10 cellular contexts compared by ENCODE assay signal in the genomic region with DNA sequence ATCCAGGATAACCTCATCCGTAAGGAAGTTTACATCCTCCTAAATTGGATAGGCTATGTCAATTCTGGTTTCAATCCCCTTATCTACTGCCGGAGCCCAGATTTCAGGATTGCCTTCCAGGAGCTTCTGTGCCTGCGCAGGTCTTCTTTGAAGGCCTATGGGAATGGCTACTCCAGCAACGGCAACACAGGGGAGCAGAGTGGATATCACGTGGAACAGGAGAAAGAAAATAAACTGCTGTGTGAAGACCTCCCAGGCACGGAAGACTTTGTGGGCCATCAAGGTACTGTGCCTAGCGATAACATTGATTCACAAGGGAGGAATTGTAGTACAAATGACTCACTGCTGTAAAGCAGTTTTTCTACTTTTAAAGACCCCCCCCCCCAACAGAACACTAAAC. TPM values are rescaled to one million over a fixed set of nuclear protein-coding genes. Genes with fewer than 3 reads are reported as not detected.
DNase-seq lines count a peak whose midpoint lies in the region; ATAC-seq and TF ChIP-seq lines count a peak whose summit lies in the region.
"Had no signal": no experiment of that assay in that cellular context is flagged by ENCODE, and none has a peak within 500 bp of the region (broad histone marks: within the 10 kb centered on the region; RNA-seq: fewer than 3 reads in every experiment).

No MANE protein-coding gene starts in this region.

- no peaks in the 10 kb centered on the region for H3K36me3 Mint-ChIP-seq in activated CD4-positive, alpha-beta T cell treated with anti-CD3 and anti-CD28 coated beads, Interleukin-2, amount 10 ng/mL, durations not matched to agents 7 days and 5 days (ENCODE audit: low read depth)
- H3K36me3 Mint-ChIP-seq in activated CD4-positive, alpha-beta memory T cell treated with anti-CD3 and anti-CD28 coated beads, Interleukin-2, amount 10 ng/mL, durations not matched to agents 7 days and 5 days (ENCODE audit: low read depth) = peaks cover 17% of the 10 kb centered on the region

- H3K36me3 ChIP-seq in left lung = no peaks in the 10 kb centered on the region
- H3K36me3 ChIP-seq in stomach smooth muscle (ENCODE audit: control insufficient read depth in 2 of 2, insufficient read depth in 2 of 2, low read length in 2 of 2) = no peaks in the 10 kb centered on the region
- no peaks in the 10 kb centered on the region for H3K36me3 ChIP-seq in SJCRH30

- CTCF ChIA-PET in activated CD4-positive, alpha-beta T cell treated with anti-CD3 and anti-CD28 coated beads, Interleukin-2, amount 10 ng/mL, durations not matched to agents 7 days and 5 days (lab: Charles Lee) = interaction anchor here (2.2 kb wide), 1 partner anchor 19 kb away, joined by 8 read pairs; no protein-coding TSS in a partner anchor
- CTCF ChIA-PET in activated CD4-positive, alpha-beta memory T cell treated with anti-CD3 and anti-CD28 coated beads, Interleukin-2, amount 10 ng/mL, durations not matched to agents 7 days and 5 days (lab: Charles Lee) = interaction anchor here (0.6 to 2.2 kb wide), 6 partner anchors 17 to 207 kb away, joined by 3 to 11 read pairs (median 4); no protein-coding TSS in a partner anchor

- DNase-seq in activated CD4-positive, alpha-beta T cell treated with anti-CD3 and anti-CD28 coated beads, Interleukin-2, amount 10 ng/mL, durations not matched to agents 7 days and 5 days = no peak
- no peak for DNase-seq in activated CD4-positive, alpha-beta T cell treated with anti-CD3 and anti-CD28 coated beads for 4 hours
- no peak for DNase-seq in activated CD4-positive, alpha-beta memory T cell treated with anti-CD3 and anti-CD28 coated beads, Interleukin-2, amount 10 ng/mL, durations not matched to agents 7 days and 5 days
- DNase-seq in left lung (no peak), NCI-H2196 treated with DMSO at 0.1 percent for 48 hours (lab: John Stamatoyannopoulos, UW; ENCODE audit: unreplicated experiment) (no peak), SJCRH30 (no peak)
- DNase-seq: activated CD4-positive, alpha-beta T cell treated with anti-CD3 and anti-CD28 coated beads, Interleukin-2, amount 50 U/mL, for 48 hours; NCI-H2171 had no signal

- peak overlapping the region; percentile 60 to 63 for H3K4me3 ChIP-seq in left lung
- H3K4me3 ChIP-seq in stomach smooth muscle (ENCODE audit: low read length in 2 of 2) = peak overlapping the region; percentile 92 to 95
- no peak overlapping the region for H3K4me3 ChIP-seq in SJCRH30

- no peaks in the 10 kb centered on the region for H3K9me3 Mint-ChIP-seq in activated CD4-positive, alpha-beta T cell treated with anti-CD3 and anti-CD28 coated beads, Interleukin-2, amount 10 ng/mL, durations not matched to agents 7 days and 5 days
- no peaks in the 10 kb centered on the region for H3K9me3 Mint-ChIP-seq in activated CD4-positive, alpha-beta memory T cell treated with anti-CD3 and anti-CD28 coated beads, Interleukin-2, amount 10 ng/mL, durations not matched to agents 7 days and 5 days

- peak overlapping the region; percentile 24 for H3K4me3 Mint-ChIP-seq in activated CD4-positive, alpha-beta T cell treated with anti-CD3 and anti-CD28 coated beads, Interleukin-2, amount 10 ng/mL, durations not matched to agents 7 days and 5 days
- peak overlapping the region; percentile 78 for H3K4me3 Mint-ChIP-seq in activated CD4-positive, alpha-beta memory T cell treated with anti-CD3 and anti-CD28 coated beads, Interleukin-2, amount 10 ng/mL, durations not matched to agents 7 days and 5 days

- H3K9ac ChIP-seq in stomach smooth muscle (ENCODE audit: low read length in 2 of 2) = peak overlapping the region; percentile 29 to 54

- TF ChIP-seq CTCF in left lung (IDR thresholded peaks at IDR 0.05) = no peak

- H3K4me1 Mint-ChIP-seq in activated CD4-positive, alpha-beta T cell treated with anti-CD3 and anti-CD28 coated beads, Interleukin-2, amount 10 ng/mL, durations not matched to agents 7 days and 5 days = peaks cover 29% of the 10 kb centered on the region
- H3K4me1 Mint-ChIP-seq in activated CD4-positive, alpha-beta memory T cell treated with anti-CD3 and anti-CD28 coated beads, Interleukin-2, amount 10 ng/mL, durations not matched to agents 7 days and 5 days = peaks cover 70% of the 10 kb centered on the region

- peak overlapping the region; percentile 86 to 98 for H3K27ac ChIP-seq in left lung
- peak overlapping the region; percentile 91 for H3K27ac ChIP-seq in stomach smooth muscle (ENCODE audit: low read length)
- no peak overlapping the region for H3K27ac ChIP-seq in SJCRH30

- H3K27me3 Mint-ChIP-seq in activated CD4-positive, alpha-beta T cell treated with anti-CD3 and anti-CD28 coated beads, Interleukin-2, amount 10 ng/mL, durations not matched to agents 7 days and 5 days = peaks cover 52% of the 10 kb centered on the region
- H3K27me3 Mint-ChIP-seq in activated CD4-positive, alpha-beta memory T cell treated with anti-CD3 and anti-CD28 coated beads, Interleukin-2, amount 10 ng/mL, durations not matched to agents 7 days and 5 days = peaks cover 32% of the 10 kb centered on the region

- H3K9me3 ChIP-seq in left lung (no peaks in the 10 kb centered on the region), stomach smooth muscle (ENCODE audit: control insufficient read depth in 2 of 2, low read length in 2 of 2) (no peaks in the 10 kb centered on the region), SJCRH30 (replicated peaks) (0 out of 2 replicates have a peak, but pooled peaks cover 4% of the 10 kb centered on the region)

- no peaks in the 10 kb centered on the region for H3K27me3 ChIP-seq in left lung
- no peaks in the 10 kb centered on the region for H3K27me3 ChIP-seq in stomach smooth muscle (ENCODE audit: control insufficient read depth in 1 of 2, insufficient read depth in 2 of 2, low read length in 2 of 2)
- H3K27me3 ChIP-seq in SJCRH30 = peaks cover 3% of the 10 kb centered on the region

- POLR2A ChIA-PET in activated CD4-positive, alpha-beta T cell treated with anti-CD3 and anti-CD28 coated beads, Interleukin-2, amount 10 ng/mL, durations not matched to agents 7 days and 5 days (lab: Charles Lee) = no interaction called here
- POLR2A ChIA-PET in activated CD4-positive, alpha-beta memory T cell treated with anti-CD3 and anti-CD28 coated beads, Interleukin-2, amount 10 ng/mL, durations not matched to agents 7 days and 5 days (lab: Charles Lee) = interaction anchor here (0.7 to 3.7 kb wide), 6 partner anchors 10 to 132 kb away, joined by 3 to 58 read pairs (median 4); no protein-coding TSS in a partner anchor

- H3K4me1 ChIP-seq in left lung (peaks cover 10 to 89% of the 10 kb centered on the region in 2 donors), stomach smooth muscle (ENCODE audit: control insufficient read depth, insufficient read depth, low read length) (peaks cover 35% of the 10 kb centered on the region), SJCRH30 (peaks cover 12% of the 10 kb centered on the region; the same call in 1 of the 2 replicates)

- intact Hi-C loops in left lung (cut with DNase I) = no loop called here

- ATAC-seq in left lung (no peak), HG03378 (IDR thresholded peaks at IDR 0.05; ENCODE audit: unreplicated experiment) (no peak)

- H3K27ac Mint-ChIP-seq in activated CD4-positive, alpha-beta T cell treated with anti-CD3 and anti-CD28 coated beads, Interleukin-2, amount 10 ng/mL, durations not matched to agents 7 days and 5 days = no peak overlapping the region
- peak overlapping the region; percentile 10 for H3K27ac Mint-ChIP-seq in activated CD4-positive, alpha-beta memory T cell treated with anti-CD3 and anti-CD28 coated beads, Interleukin-2, amount 10 ng/mL, durations not matched to agents 7 days and 5 days

RNA-seq across cellular contexts. Expression of a gene that starts 1.3 kb away (rescaled TPM):
- total RNA-seq in activated CD4-positive, alpha-beta T cell treated with anti-CD3 and anti-CD28 coated beads, Interleukin-2, amount 10 ng/mL, durations not matched to agents 7 days and 5 days = 1 to 10 TPM; 1.3 to 1.5 TPM
- total RNA-seq in activated CD4-positive, alpha-beta memory T cell treated with anti-CD3 and anti-CD28 coated beads, Interleukin-2, amount 10 ng/mL, durations not matched to agents 7 days and 5 days = 1 to 10 TPM; 6.7 to 6.9 TPM
- total RNA-seq in left lung = 10 to 100 TPM; 12.3 to 14.2 TPM
- 0.08 and 0.10 TPM in 2 replicates for total RNA-seq in SJCRH30 (2014; rRNA removed; shearing (Covaris generic))
